ENCODE assay signal across 8 cellular contexts in genomic region chr18:9104244-9104901, GRCh38. TPM values are rescaled to one million over a fixed set of nuclear protein-coding genes. Genes with fewer than 3 reads are reported as not detected.
DNase-seq lines count a peak whose midpoint lies in the region; ATAC-seq and TF ChIP-seq lines count a peak whose summit lies in the region.

No MANE protein-coding gene starts in this region.

- DNase-seq in activated CD4-positive, alpha-beta T cell treated with anti-CD3 and anti-CD28 coated beads, Interleukin-2, amount 10 ng/mL, durations not matched to agents 7 days and 5 days, result no peak
- DNase-seq in activated CD4-positive, alpha-beta T cell treated with anti-CD3 and anti-CD28 coated beads, Interleukin-2, amount 50 U/mL, for 48 hours, result no peak
- no peak for DNase-seq in activated naive CD8-positive, alpha-beta T cell treated with anti-CD3 and anti-CD28 coated beads for 36 hours
- DNase-seq in kidney epithelial cell (ENCODE audit: low read depth) (no peak), thoracic aorta (ENCODE audit: low spot score) (no peak), NCI-H2196 treated with DMSO at 0.1 percent for 48 hours (lab: John Stamatoyannopoulos, UW; ENCODE audit: unreplicated experiment) (no peak), posterior vena cava (ENCODE audit: low spot score) (no peak)

- no peaks in the 10 kb centered on the region for H3K9me3 Mint-ChIP-seq in activated CD4-positive, alpha-beta T cell treated with anti-CD3 and anti-CD28 coated beads, Interleukin-2, amount 10 ng/mL, durations not matched to agents 7 days and 5 days
- H3K9me3 Mint-ChIP-seq in activated naive CD8-positive, alpha-beta T cell treated with anti-CD3 and anti-CD28 coated beads for 36 hours, result no peaks in the 10 kb centered on the region

- H3K4me1 ChIP-seq in thoracic aorta (ENCODE audit: control insufficient read depth in 1 of 2, low read depth in 2 of 2), result peaks cover 43 to 59% of the 10 kb centered on the region in 2 donors

- CTCF ChIA-PET in activated CD4-positive, alpha-beta T cell treated with anti-CD3 and anti-CD28 coated beads, Interleukin-2, amount 10 ng/mL, durations not matched to agents 7 days and 5 days (lab: Charles Lee), result interaction anchor here (0.7 to 2.1 kb wide), 5 partner anchors 13 to 230 kb away, joined by 3 to 8 read pairs (median 4); no protein-coding TSS in a partner anchor

- H3K27ac ChIP-seq in thoracic aorta, result peak overlapping the region in 1 of 2 donors; percentile 96

- POLR2A ChIA-PET in activated CD4-positive, alpha-beta T cell treated with anti-CD3 and anti-CD28 coated beads, Interleukin-2, amount 10 ng/mL, durations not matched to agents 7 days and 5 days (lab: Charles Lee), result interaction anchor here (1.0 to 1.1 kb wide), 2 partner anchors 9 to 21 kb away, joined by 3 read pairs; no protein-coding TSS in a partner anchor

- H3K4me3 ChIP-seq in kidney epithelial cell (ENCODE audit: low read depth, low read length) (peak overlapping the region; percentile 83), thoracic aorta (peak overlapping the region; percentile 89)

- H3K36me3 ChIP-seq in kidney epithelial cell (ENCODE audit: control insufficient read depth, insufficient read depth, low read length) (no peaks in the 10 kb centered on the region), thoracic aorta (no peaks in the 10 kb centered on the region)

- TF ChIP-seq CTCF in kidney epithelial cell (IDR thresholded peaks at IDR 0.05; ENCODE audit: insufficient read depth, low read length, poor library complexity, severe bottlenecking) (no peak), thoracic aorta (IDR thresholded peaks at IDR 0.05) (no peak)

- H3K36me3 Mint-ChIP-seq in activated CD4-positive, alpha-beta T cell treated with anti-CD3 and anti-CD28 coated beads, Interleukin-2, amount 10 ng/mL, durations not matched to agents 7 days and 5 days (ENCODE audit: low read depth), result peaks cover 58% of the 10 kb centered on the region
- H3K36me3 Mint-ChIP-seq in activated naive CD8-positive, alpha-beta T cell treated with anti-CD3 and anti-CD28 coated beads for 36 hours, result peaks cover 62% of the 10 kb centered on the region

- H3K4me1 Mint-ChIP-seq in activated CD4-positive, alpha-beta T cell treated with anti-CD3 and anti-CD28 coated beads, Interleukin-2, amount 10 ng/mL, durations not matched to agents 7 days and 5 days, result peaks cover 68% of the 10 kb centered on the region
- H3K4me1 Mint-ChIP-seq in activated naive CD8-positive, alpha-beta T cell treated with anti-CD3 and anti-CD28 coated beads for 36 hours, result peaks cover 57% of the 10 kb centered on the region

- no peaks in the 10 kb centered on the region for H3K27me3 ChIP-seq in kidney epithelial cell (ENCODE audit: control insufficient read depth, insufficient read depth, low read length)
- H3K27me3 ChIP-seq in thoracic aorta (replicated peaks; ENCODE audit: insufficient read depth), result no peaks in the 10 kb centered on the region

- H3K4me3 Mint-ChIP-seq in activated CD4-positive, alpha-beta T cell treated with anti-CD3 and anti-CD28 coated beads, Interleukin-2, amount 10 ng/mL, durations not matched to agents 7 days and 5 days, result peak overlapping the region; percentile 93
- H3K4me3 Mint-ChIP-seq in activated naive CD8-positive, alpha-beta T cell treated with anti-CD3 and anti-CD28 coated beads for 36 hours, result peak overlapping the region; percentile 96

- ATAC-seq in thoracic aorta (ENCODE audit: insufficient number of reproducible peaks, low FRiP score, low read depth) (no peak), HG03520 (IDR thresholded peaks at IDR 0.05; ENCODE audit: unreplicated experiment) (no peak)

- no peaks in the 10 kb centered on the region for H3K9me3 ChIP-seq in thoracic aorta

- intact Hi-C loops in posterior vena cava (cut with DNase I), result loop anchor here in 1 of 2 donors (5.0 kb wide), 1 partner anchor 33 kb away; the partner anchor contains the start of gene ANKRD12

- H3K27ac Mint-ChIP-seq in activated CD4-positive, alpha-beta T cell treated with anti-CD3 and anti-CD28 coated beads, Interleukin-2, amount 10 ng/mL, durations not matched to agents 7 days and 5 days, result peak overlapping the region; percentile 98
- peak overlapping the region; percentile 92 for H3K27ac Mint-ChIP-seq in activated naive CD8-positive, alpha-beta T cell treated with anti-CD3 and anti-CD28 coated beads for 36 hours

- H3K27me3 Mint-ChIP-seq in activated CD4-positive, alpha-beta T cell treated with anti-CD3 and anti-CD28 coated beads, Interleukin-2, amount 10 ng/mL, durations not matched to agents 7 days and 5 days, result no peaks in the 10 kb centered on the region
- H3K27me3 Mint-ChIP-seq in activated naive CD8-positive, alpha-beta T cell treated with anti-CD3 and anti-CD28 coated beads for 36 hours, result no peaks in the 10 kb centered on the region

RNA-seq across cellular contexts. Expression of gene NDUFV2, which starts 1.9 kb away (rescaled TPM):
- 100 to 1,000 TPM; 177 to 185 TPM for total RNA-seq in activated CD4-positive, alpha-beta T cell treated with anti-CD3 and anti-CD28 coated beads, Interleukin-2, amount 10 ng/mL, durations not matched to agents 7 days and 5 days
- 100 to 1,000 TPM; 302 to 307 TPM for total RNA-seq in activated naive CD8-positive, alpha-beta T cell treated with anti-CD3 and anti-CD28 coated beads for 36 hours
- total RNA-seq in kidney epithelial cell (85.8 and 93.3 TPM in 2 replicates), thoracic aorta (10 to 100 TPM; 44.0 to 94.9 TPM), posterior vena cava (100 to 1,000 TPM; 117 to 151 TPM)

RNA-seq across cellular contexts. Expression of gene ANKRD12, which starts 32.2 kb away (rescaled TPM):
- total RNA-seq in activated CD4-positive, alpha-beta T cell treated with anti-CD3 and anti-CD28 coated beads, Interleukin-2, amount 10 ng/mL, durations not matched to agents 7 days and 5 days, result 100 to 1,000 TPM in 1 of 2 experiments, 10 to 100 TPM in 1; 79.4 to 107 TPM
- total RNA-seq in activated naive CD8-positive, alpha-beta T cell treated with anti-CD3 and anti-CD28 coated beads for 36 hours, result 10 to 100 TPM; 33.1 to 33.9 TPM
- 11.2 and 13.5 TPM in 2 replicates for total RNA-seq in kidney epithelial cell
- total RNA-seq in thoracic aorta, result 10 to 100 TPM; 35.6 to 70.3 TPM
- 10 to 100 TPM; 81.0 to 91.9 TPM for total RNA-seq in posterior vena cava
